In genomic region chr17:45101883-45102811, GRCh38 we compare ENCODE assay signal across 11 cellular contexts. TPM values are rescaled to one million over a fixed set of nuclear protein-coding genes. Genes with fewer than 3 reads are reported as not detected.
DNase-seq lines count a peak whose midpoint lies in the region; ATAC-seq and TF ChIP-seq lines count a peak whose summit lies in the region.
"Had no signal": no experiment of that assay in that cellular context is flagged by ENCODE, and none has a peak within 500 bp of the region (broad histone marks: within the 10 kb centered on the region; RNA-seq: fewer than 3 reads in every experiment).

No MANE protein-coding gene starts in this region.

- H3K36me3 Mint-ChIP-seq in activated naive CD8-positive, alpha-beta T cell treated with anti-CD3 and anti-CD28 coated beads for 36 hours = peaks cover 12% of the 10 kb centered on the region
- H3K36me3 Mint-ChIP-seq in activated naive CD8-positive, alpha-beta T cell treated with anti-CD3 and anti-CD28 coated beads, Interleukin-2, amount 50 U/mL, for 24 hours (ENCODE audit: low read depth) = peaks cover 41% of the 10 kb centered on the region

- H3K9me3 ChIP-seq in testis = no peaks in the 10 kb centered on the region
- H3K9me3 ChIP-seq: A549, SK-N-SH had no signal

- peaks cover 28% of the 10 kb centered on the region for H3K4me1 ChIP-seq in testis

- 41 to 49% methylated on average over 12 of the region's 12 CpGs for WGBS in testis, 2 donors

- H3K9me3 Mint-ChIP-seq in activated naive CD8-positive, alpha-beta T cell treated with anti-CD3 and anti-CD28 coated beads for 36 hours = no peaks in the 10 kb centered on the region
- no peaks in the 10 kb centered on the region for H3K9me3 Mint-ChIP-seq in activated naive CD8-positive, alpha-beta T cell treated with anti-CD3 and anti-CD28 coated beads, Interleukin-2, amount 50 U/mL, for 24 hours

- H3K36me3 ChIP-seq in testis (ENCODE audit: low read depth, missing control alignments) = no peaks in the 10 kb centered on the region

- H3K27ac Mint-ChIP-seq in activated naive CD8-positive, alpha-beta T cell treated with anti-CD3 and anti-CD28 coated beads for 36 hours = peak overlapping the region; percentile 32
- no peak overlapping the region for H3K27ac Mint-ChIP-seq in activated naive CD8-positive, alpha-beta T cell treated with anti-CD3 and anti-CD28 coated beads, Interleukin-2, amount 50 U/mL, for 24 hours

- H3K4me1 Mint-ChIP-seq in activated naive CD8-positive, alpha-beta T cell treated with anti-CD3 and anti-CD28 coated beads for 36 hours = no peaks in the 10 kb centered on the region
- no peaks in the 10 kb centered on the region for H3K4me1 Mint-ChIP-seq in activated naive CD8-positive, alpha-beta T cell treated with anti-CD3 and anti-CD28 coated beads, Interleukin-2, amount 50 U/mL, for 24 hours

- no peaks in the 10 kb centered on the region for H3K27me3 ChIP-seq in testis

- H3K27ac ChIP-seq in testis = peak overlapping the region; percentile 72 to 77

- ATAC-seq in activated naive CD8-positive, alpha-beta T cell treated with anti-CD3 and anti-CD28 coated beads, Interleukin-2, amount 50 U/mL, for 24 hours = no peak
- ATAC-seq in GM19351 (IDR thresholded peaks at IDR 0.05; ENCODE audit: unreplicated experiment) = no peak
- ATAC-seq in stimulated activated naive CD8-positive, alpha-beta T cell treated with anti-CD3 and anti-CD28 coated beads, Interleukin-15, Interleukin-2, amounts not matched to agents 100 U/mL and 50 U/mL, for 24 hours = no peak
- ATAC-seq: A549 had no signal

- H3K4me3 ChIP-seq in testis = no peak overlapping the region
- H3K4me3 ChIP-seq: A549 had no signal

- intact Hi-C loops in testis (cut with DNase I; ENCODE audit: low total_unique reads) = no loop called here

- DNase-seq in activated naive CD8-positive, alpha-beta T cell treated with anti-CD3 and anti-CD28 coated beads for 36 hours = no peak
- DNase-seq in activated naive CD8-positive, alpha-beta T cell treated with anti-CD3 and anti-CD28 coated beads, Interleukin-2, amount 50 U/mL, for 24 hours = no peak
- DNase-seq in foreskin melanocyte (peak; percentile 48), testis (peak; percentile 68)
- DNase-seq in stimulated activated naive CD8-positive, alpha-beta T cell treated with anti-CD3 and anti-CD28 coated beads, Interleukin-15, Interleukin-2, amounts not matched to agents 100 U/mL and 50 U/mL, for 24 hours = no peak
- DNase-seq: activated CD8-positive, alpha-beta memory T cell treated with anti-CD3 and anti-CD28 coated beads for 24 hours; central memory CD4-positive, alpha-beta T cell; occipital lobe; SK-N-SH had no signal

- no peaks in the 10 kb centered on the region for H3K27me3 Mint-ChIP-seq in activated naive CD8-positive, alpha-beta T cell treated with anti-CD3 and anti-CD28 coated beads for 36 hours
- no peaks in the 10 kb centered on the region for H3K27me3 Mint-ChIP-seq in activated naive CD8-positive, alpha-beta T cell treated with anti-CD3 and anti-CD28 coated beads, Interleukin-2, amount 50 U/mL, for 24 hours

- no peak overlapping the region for H3K4me3 Mint-ChIP-seq in activated naive CD8-positive, alpha-beta T cell treated with anti-CD3 and anti-CD28 coated beads for 36 hours
- no peak overlapping the region for H3K4me3 Mint-ChIP-seq in activated naive CD8-positive, alpha-beta T cell treated with anti-CD3 and anti-CD28 coated beads, Interleukin-2, amount 50 U/mL, for 24 hours

- no peak for TF ChIP-seq CTCF in testis (IDR thresholded peaks at IDR 0.05)

- no peak for TF ChIP-seq POLR2A in testis (IDR thresholded peaks at IDR 0.05)

RNA-seq across cellular contexts. Expression of gene PLCD3, which starts 30.2 kb away (rescaled TPM):
- total RNA-seq in activated naive CD8-positive, alpha-beta T cell treated with anti-CD3 and anti-CD28 coated beads for 36 hours = 1 to 10 TPM; 2.7 to 3.8 TPM
- 100 to 1,000 TPM in 1 of 2 donors, 10 to 100 TPM in 1; 86.3 to 106 TPM for total RNA-seq in testis
- polyA plus RNA-seq in testis (ENCODE audit: insufficient read depth, low read depth, low replicate concordance) = 62.2 TPM

RNA-seq across cellular contexts. Expression of gene ACBD4, which starts 33.3 kb away (rescaled TPM):
- total RNA-seq in activated naive CD8-positive, alpha-beta T cell treated with anti-CD3 and anti-CD28 coated beads for 36 hours = 1 to 10 TPM; 8.6 to 8.9 TPM
- total RNA-seq in testis = 1 to 10 TPM; 8.3 to 9.1 TPM
- polyA plus RNA-seq in testis (ENCODE audit: insufficient read depth, low read depth, low replicate concordance) = 7.5 TPM

RNA-seq across cellular contexts. Expression of gene NMT1, which starts 41.0 kb away (rescaled TPM):
- total RNA-seq in activated naive CD8-positive, alpha-beta T cell treated with anti-CD3 and anti-CD28 coated beads for 36 hours = 100 to 1,000 TPM; 168 to 170 TPM
- total RNA-seq in testis = 10 to 100 TPM; 76.1 to 79.0 TPM
- 143 TPM for polyA plus RNA-seq in testis (ENCODE audit: insufficient read depth, low read depth, low replicate concordance)

RNA-seq across cellular contexts. Expression of gene HEXIM1, which starts 46.1 kb away (rescaled TPM):
- 10 to 100 TPM; 36.0 to 36.5 TPM for total RNA-seq in activated naive CD8-positive, alpha-beta T cell treated with anti-CD3 and anti-CD28 coated beads for 36 hours
- 10 to 100 TPM; 51.8 to 68.8 TPM for total RNA-seq in testis
- 38.8 TPM for polyA plus RNA-seq in testis (ENCODE audit: insufficient read depth, low read depth, low replicate concordance)

RNA-seq across cellular contexts. Expression of gene DCAKD, which starts 50.7 kb away (rescaled TPM):
- 10 to 100 TPM; 29.0 to 31.4 TPM for total RNA-seq in activated naive CD8-positive, alpha-beta T cell treated with anti-CD3 and anti-CD28 coated beads for 36 hours
- total RNA-seq in testis = 10 to 100 TPM; 63.1 to 72.5 TPM
- 33.2 TPM for polyA plus RNA-seq in testis (ENCODE audit: insufficient read depth, low read depth, low replicate concordance)

Comparison
In these comparisons a context has a peak if more than half of its experiments do, and no peak if none do; other contexts are left out.
1. DNase-seq: peak in foreskin melanocyte (single experiment) and testis (single experiment); none in activated naive CD8-positive, alpha-beta T cell treated with anti-CD3 and anti-CD28 coated beads for 36 hours (single experiment), activated naive CD8-positive, alpha-beta T cell treated with anti-CD3 and anti-CD28 coated beads, Interleukin-2, amount 50 U/mL, for 24 hours (single experiment) and stimulated activated naive CD8-positive, alpha-beta T cell treated with anti-CD3 and anti-CD28 coated beads, Interleukin-15, Interleukin-2, amounts not matched to agents 100 U/mL and 50 U/mL, for 24 hours (single experiment).
2. RNA of gene PLCD3, which starts 30.2 kb away (total RNA-seq): 86.3 to 106 TPM in testis; 2.7 to 3.8 TPM in activated naive CD8-positive, alpha-beta T cell treated with anti-CD3 and anti-CD28 coated beads for 36 hours; every median in the first group is over 10 times any median in the second.